Comparison of ENCODE assay signal across 10 cellular contexts in genomic region chr5:135508496-135509005, GRCh38. TPM values are rescaled to one million over a fixed set of nuclear protein-coding genes. Genes with fewer than 3 reads are reported as not detected.
DNase-seq lines count a peak whose midpoint lies in the region; ATAC-seq and TF ChIP-seq lines count a peak whose summit lies in the region.
"Had no signal": no experiment of that assay in that cellular context is flagged by ENCODE, and none has a peak within 500 bp of the region (broad histone marks: within the 10 kb centered on the region; RNA-seq: fewer than 3 reads in every experiment).

No MANE protein-coding gene starts in this region.

- H3K27me3 ChIP-seq in H7 (ENCODE audit: control insufficient read depth, insufficient read depth, low read length), result peaks cover 46% of the 10 kb centered on the region
- peaks cover 92% of the 10 kb centered on the region for H3K27me3 ChIP-seq in ectodermal cell (ENCODE audit: control insufficient read depth, insufficient read depth, low read length, poor library complexity, severe bottlenecking)
- H3K27me3 ChIP-seq in psoas muscle (ENCODE audit: insufficient read depth in 3 of 3, low read length in 2 of 3), result peaks cover 0 to 23% (median 2%) of the 10 kb centered on the region in 3 donors

- H3K27ac ChIP-seq in ectodermal cell (ENCODE audit: insufficient read depth, low read depth, low read length, poor library complexity, severe bottlenecking) (no peak overlapping the region), psoas muscle (no peak overlapping the region)

- ATAC-seq in psoas muscle (peak in 1 of 4 donors; percentile 46), GM21737 (IDR thresholded peaks at IDR 0.05; ENCODE audit: unreplicated experiment) (no peak)

- 2 to 3% methylated on average over 16 of the region's 16 CpGs for WGBS in ectodermal cell, 2 experiments
- 1 to 3% (median 2%) methylated on average over 16 of the region's 16 CpGs for WGBS in psoas muscle, 3 donors

- peak; percentile 56 for DNase-seq in H7
- DNase-seq in NCI-H2029 (lab: John Stamatoyannopoulos, UW), result peak; percentile 23
- DNase-seq in psoas muscle, result no peak
- DNase-seq in glomerular visceral epithelial cell (ENCODE audit: extremely low spot score), result no peak
- DNase-seq in T1000 (lab: John Stamatoyannopoulos, UW), result no peak
- DNase-seq: activated CD4-positive, alpha-beta T cell treated with anti-CD3 and anti-CD28 coated beads, Interleukin-2, amount 50 U/mL, for 48 hours; DND-41; NCI-H774 had no signal

- no peaks in the 10 kb centered on the region for H3K4me1 ChIP-seq in ectodermal cell (ENCODE audit: control insufficient read depth, insufficient read depth, low read length)
- peaks cover 4% of the 10 kb centered on the region for H3K4me1 ChIP-seq in psoas muscle

- intact Hi-C loops in psoas muscle (cut with DNase I), result no loop called here

- H3K4me3 ChIP-seq in H7 (ENCODE audit: insufficient read depth, low read depth, low read length) (no peak overlapping the region), ectodermal cell (ENCODE audit: insufficient read depth, low read depth, low read length) (peak overlapping the region; percentile 19), psoas muscle (peak overlapping the region; percentile 42)

- no peaks in the 10 kb centered on the region for H3K9me3 ChIP-seq in ectodermal cell (ENCODE audit: control insufficient read depth, low read length)
- H3K9me3 ChIP-seq in psoas muscle, result no peaks in the 10 kb centered on the region

- no peak for TF ChIP-seq CTCF in psoas muscle (IDR thresholded peaks at IDR 0.05)

- H3K36me3 ChIP-seq in H7 (replicated peaks; ENCODE audit: control insufficient read depth, insufficient read depth, low read length), result no peaks in the 10 kb centered on the region
- no peaks in the 10 kb centered on the region for H3K36me3 ChIP-seq in ectodermal cell (ENCODE audit: control insufficient read depth, insufficient read depth, low read length)
- H3K36me3 ChIP-seq in psoas muscle (ENCODE audit: insufficient read depth in 1 of 2, low read depth in 1 of 2), result no peaks in the 10 kb centered on the region

RNA-seq across cellular contexts. Expression of gene NEUROG1, which starts 27.2 kb away (rescaled TPM):
- total RNA-seq in H7 (2014; rRNA removed; shearing (Covaris generic)), result not detected in 2 replicates
- polyA plus RNA-seq in ectodermal cell (2013, experiment 1 of 4), result 1.0 TPM
- polyA plus RNA-seq in ectodermal cell (2013, experiment 2 of 4), result 1.3 TPM
- 2.3 TPM for polyA plus RNA-seq in ectodermal cell (2013, experiment 3 of 4)
- 2.5 TPM for polyA plus RNA-seq in ectodermal cell (2013, experiment 4 of 4)
- not detected for total RNA-seq in psoas muscle
- not detected for polyA plus RNA-seq in psoas muscle

RNA-seq across cellular contexts. Expression of gene TIFAB, which starts 56.4 kb away (rescaled TPM):
- total RNA-seq in H7 (2014; rRNA removed; shearing (Covaris generic)), result not detected in 2 replicates
- polyA plus RNA-seq in ectodermal cell (2013, experiment 1 of 4), result not detected
- polyA plus RNA-seq in ectodermal cell (2013, experiment 2 of 4), result not detected
- not detected for polyA plus RNA-seq in ectodermal cell (2013, experiment 3 of 4)
- polyA plus RNA-seq in ectodermal cell (2013, experiment 4 of 4), result not detected
- total RNA-seq in psoas muscle, result not detected
- polyA plus RNA-seq in psoas muscle, result under 1 TPM in 1 of 3 donors, not detected in 2; under 0.01 TPM

Comparison
In these comparisons a context has a peak if more than half of its experiments do, and no peak if none do; other contexts are left out.
1. DNase-seq: peak in H7 (single experiment) and NCI-H2029 (single experiment); none in psoas muscle (0 of 2), glomerular visceral epithelial cell (single experiment) and T1000 (single experiment).